In genomic region chr16:46772463-46772862, GRCh38 we compare ENCODE assay signal across 20 cellular contexts. TPM values are rescaled to one million over a fixed set of nuclear protein-coding genes. Genes with fewer than 3 reads are reported as not detected.
DNase-seq lines count a peak whose midpoint lies in the region; ATAC-seq, FAIRE-seq and TF ChIP-seq lines count a peak whose summit lies in the region.
"Had no signal": no experiment of that assay in that cellular context is flagged by ENCODE, and none has a peak within 500 bp of the region (broad histone marks: within the 10 kb centered on the region; RNA-seq: fewer than 3 reads in every experiment).

No MANE protein-coding gene starts in this region.

- FAIRE-seq in endometrium (lab: Jason Lieb, UNC) (peak; percentile 18), GM12892 (lab: Jason Lieb, UNC) (no peak)
- FAIRE-seq: GM18507, HepG2 had no signal

- H3K9me3 ChIP-seq in DOHH2 (ENCODE audit: control insufficient read depth, insufficient read depth, low read length) (no peaks in the 10 kb centered on the region), psoas muscle (no peaks in the 10 kb centered on the region)
- H3K9me3 ChIP-seq: HAP-1 had no signal

- H3K4me1 ChIP-seq in DOHH2 (ENCODE audit: control insufficient read depth, low read length), result peaks cover 84% of the 10 kb centered on the region
- H3K4me1 ChIP-seq in psoas muscle, result peaks cover 18% of the 10 kb centered on the region
- H3K4me1 ChIP-seq: HAP-1 had no signal

- no peaks in the 10 kb centered on the region for H3K79me2 ChIP-seq in DOHH2 (ENCODE audit: control insufficient read depth, low read length)

- no peaks in the 10 kb centered on the region for H4K20me1 ChIP-seq in DOHH2 (ENCODE audit: control insufficient read depth, insufficient read depth, low read depth, low read length)

- no peak for TF ChIP-seq CTCF in DOHH2 (IDR thresholded peaks at IDR 0.05; ENCODE audit: low read depth, low read length, poor library complexity, severe bottlenecking)
- no peak for TF ChIP-seq CTCF in psoas muscle (IDR thresholded peaks at IDR 0.05)

- H3K27me3 ChIP-seq in DOHH2 (ENCODE audit: control insufficient read depth, low read length) (no peaks in the 10 kb centered on the region), psoas muscle (ENCODE audit: insufficient read depth in 3 of 3, low read length in 2 of 3) (no peaks in the 10 kb centered on the region)

- peaks cover 34% of the 10 kb centered on the region for H3F3A ChIP-seq in DOHH2 (ENCODE audit: control insufficient read depth, insufficient read depth)

- 47 to 65% (median 64%) methylated on average over 4 of the region's 4 CpGs for WGBS in psoas muscle, 3 donors

- H3K36me3 ChIP-seq in DOHH2 (ENCODE audit: control insufficient read depth, low read length) (no peaks in the 10 kb centered on the region), psoas muscle (ENCODE audit: insufficient read depth in 1 of 2, low read depth in 1 of 2) (no peaks in the 10 kb centered on the region)
- H3K36me3 ChIP-seq: HAP-1 had no signal

- TF ChIP-seq POLR2A in GM12892 (IDR thresholded peaks at IDR 0.05; ENCODE audit: low read depth, low read length), result no peak

- H3K9me2 ChIP-seq in DOHH2 (replicated peaks; ENCODE audit: control insufficient read depth, low read length), result no peaks in the 10 kb centered on the region

- peak overlapping the region; percentile 59 for H3K4me3 ChIP-seq in DOHH2 (ENCODE audit: low read length)
- H3K4me3 ChIP-seq in psoas muscle, result no peak overlapping the region
- H3K4me3 ChIP-seq: GM23248, HAP-1 had no signal

- DNase-seq in AG08395 (ENCODE audit: low spot score) (peak; percentile 6), psoas muscle (no peak), GM12892 (ENCODE audit: insufficient read length) (no peak), NCI-H526 (lab: John Stamatoyannopoulos, UW) (no peak)
- DNase-seq: ACHN; AML-193; CD4-positive, alpha-beta memory T cell; DMS153; DMS79; GF-D8; GM23248; KBM-7 had no signal

- H3K27ac ChIP-seq in DOHH2 (ENCODE audit: low read depth, low read length) (peak overlapping the region; percentile 93), psoas muscle (peak overlapping the region; percentile 68)
- H3K27ac ChIP-seq: GM23248 had no signal

- intact Hi-C loops in psoas muscle (cut with DNase I), result no loop called here

- ATAC-seq in psoas muscle (peak in 2 of 4 donors; percentile 30 to 43), HG02884 (IDR thresholded peaks at IDR 0.05; ENCODE audit: unreplicated experiment) (no peak)
- ATAC-seq: HepG2 had no signal

- peak overlapping the region; percentile 88 for H3K4me2 ChIP-seq in DOHH2 (ENCODE audit: low read length)

RNA-seq across cellular contexts. Expression of gene MYLK3, which starts 24.3 kb away (rescaled TPM):
- total RNA-seq in psoas muscle, result 10 to 100 TPM; 13.2 to 41.1 (median 36.6) TPM
- polyA plus RNA-seq in psoas muscle, result 1 to 10 TPM; 1.4 to 6.8 (median 5.4) TPM
- polyA plus RNA-seq in GM12892 (2012; ENCODE audit: missing spikeins), result 0.19 TPM
- total RNA-seq: GM23248 had no signal
- polyA plus RNA-seq: CD14-positive monocyte; CD4-positive, alpha-beta memory T cell; GM23248; IgD-negative memory B cell had no signal

RNA-seq across cellular contexts. Expression of gene C16orf87, which starts 58.5 kb away (rescaled TPM):
- 10 to 100 TPM; 18.2 to 29.4 (median 24.4) TPM for total RNA-seq in psoas muscle
- polyA plus RNA-seq in psoas muscle, result 10 to 100 TPM in 1 of 3 donors, 1 to 10 TPM in 2; 5.8 to 23.4 (median 8.1) TPM
- 28.3 TPM for polyA plus RNA-seq in GM12892 (2012; ENCODE audit: missing spikeins)
